ENCODE assay signal across 8 cellular contexts in genomic region chr2:70115646-70116442, GRCh38. TPM values are rescaled to one million over a fixed set of nuclear protein-coding genes. Genes with fewer than 3 reads are reported as not detected.
A peak's percentile ranks its signal among the peaks of the same experiment; 100 is the strongest.
DNase-seq lines count a peak whose midpoint lies in the region; ATAC-seq and TF ChIP-seq lines count a peak whose summit lies in the region.

No MANE protein-coding gene starts in this region.

- peak; percentile 17 for TF ChIP-seq POLR2A in GM18526 (IDR thresholded peaks at IDR 0.05; ENCODE audit: extremely low read depth, insufficient read length)

- H3K27me3 ChIP-seq in parathyroid adenoma (ENCODE audit: control insufficient read depth, insufficient read depth, low read length): no peaks in the 10 kb centered on the region

- peak overlapping the region; percentile 59 for H3K4me2 ChIP-seq in parathyroid adenoma (ENCODE audit: low read length)

- H2AFZ ChIP-seq in parathyroid adenoma: peak overlapping the region; percentile 63

- peaks cover 58% of the 10 kb centered on the region for H3K4me1 Mint-ChIP-seq in activated naive CD8-positive, alpha-beta T cell (ENCODE audit: low read depth)
- peaks cover 16% of the 10 kb centered on the region for H3K4me1 Mint-ChIP-seq in endothelial cell (ENCODE audit: unreplicated experiment)

- no peaks in the 10 kb centered on the region for H3K9me3 Mint-ChIP-seq in activated naive CD8-positive, alpha-beta T cell (ENCODE audit: low read depth)
- no peaks in the 10 kb centered on the region for H3K9me3 Mint-ChIP-seq in endothelial cell (ENCODE audit: unreplicated experiment)

- peak; percentile 56 for ATAC-seq in HG02642 (IDR thresholded peaks at IDR 0.05; ENCODE audit: poor library complexity, unreplicated experiment)

- no peaks in the 10 kb centered on the region for H3K36me3 ChIP-seq in parathyroid adenoma (ENCODE audit: control insufficient read depth, insufficient read depth, low read length)

- H3K9ac ChIP-seq in parathyroid adenoma: no peak overlapping the region

- peak overlapping the region; percentile 16 for H3K27ac Mint-ChIP-seq in activated naive CD8-positive, alpha-beta T cell
- no peak overlapping the region for H3K27ac Mint-ChIP-seq in endothelial cell (ENCODE audit: unreplicated experiment)

- H3K36me3 Mint-ChIP-seq in activated naive CD8-positive, alpha-beta T cell: no peaks in the 10 kb centered on the region
- peaks cover 4% of the 10 kb centered on the region for H3K36me3 Mint-ChIP-seq in endothelial cell (ENCODE audit: low read depth, unreplicated experiment)

- no peak for DNase-seq in endothelial cell (ENCODE audit: low spot score)
- DNase-seq in NCI-H1436 treated with DMSO at 0.1 percent for 48 hours (lab: John Stamatoyannopoulos, UW): no peak
- DNase-seq in RKO (ENCODE audit: low spot score): no peak
- no peak for DNase-seq in NCI-H446 (lab: John Stamatoyannopoulos, UW)

- no peaks in the 10 kb centered on the region for H3K9me3 ChIP-seq in parathyroid adenoma (ENCODE audit: control insufficient read depth, low read length)

- no peaks in the 10 kb centered on the region for H3K27me3 Mint-ChIP-seq in activated naive CD8-positive, alpha-beta T cell
- H3K27me3 Mint-ChIP-seq in endothelial cell (ENCODE audit: unreplicated experiment): peaks cover 6% of the 10 kb centered on the region

- H3K79me2 ChIP-seq in parathyroid adenoma: no peaks in the 10 kb centered on the region

- H3K27ac ChIP-seq in parathyroid adenoma: peak overlapping the region; percentile 67

- H3K4me1 ChIP-seq in parathyroid adenoma: peaks cover 15% of the 10 kb centered on the region

- peak overlapping the region; percentile 29 for H3K4me3 ChIP-seq in parathyroid adenoma (ENCODE audit: low read depth, low read length)

- TF ChIP-seq CTCF in parathyroid adenoma (IDR thresholded peaks at IDR 0.05): no peak
- no peak for TF ChIP-seq CTCF in endothelial cell (IDR thresholded peaks at IDR 0.05; ENCODE audit: unreplicated experiment)

- no peak overlapping the region for H3K4me3 Mint-ChIP-seq in activated naive CD8-positive, alpha-beta T cell
- no peak overlapping the region for H3K4me3 Mint-ChIP-seq in endothelial cell (ENCODE audit: unreplicated experiment)

RNA-seq across cellular contexts. Expression of gene PCBP1, which starts 28.6 kb away (rescaled TPM):
- total RNA-seq in endothelial cell (ENCODE audit: unreplicated experiment): 302 TPM
